24 cellular contexts compared by ENCODE assay signal in genomic region chr19:38717051-38717450, GRCh38. TPM values are rescaled to one million over a fixed set of nuclear protein-coding genes. Genes with fewer than 3 reads are reported as not detected.
DNase-seq lines count a peak whose midpoint lies in the region; ATAC-seq and TF ChIP-seq lines count a peak whose summit lies in the region.
"Had no signal": no experiment of that assay in that cellular context is flagged by ENCODE, and none has a peak within 500 bp of the region (broad histone marks: within the 10 kb centered on the region; RNA-seq: fewer than 3 reads in every experiment).

No MANE protein-coding gene starts in this region.

- peak overlapping the region; percentile 91 for H3K27ac ChIP-seq in left ventricle myocardium inferior (replicated peaks)
- peak overlapping the region; percentile 84 for H3K27ac ChIP-seq in RWPE1
- H3K27ac ChIP-seq in dorsolateral prefrontal cortex = peak overlapping the region in 55 of 59 donors; percentile 1 to 100 (median 96)
- peak overlapping the region; percentile 91 to 94 for H3K27ac ChIP-seq in tibial artery
- H3K27ac ChIP-seq: HL-60, SJSA1 had no signal

- intact Hi-C loops in left ventricle myocardium inferior (cut with micrococcal nuclease) (no loop called here), Right ventricle myocardium superior (cut with DNase I) (no loop called here), dorsolateral prefrontal cortex (cut with DNase I) (loop anchor here (5.0 kb wide), 2 partner anchors 55 to 70 kb away; partner anchors contain the start of gene ACTN4 (in 1 of the 2)), tibial artery (cut with DNase I; ENCODE audit: low total_unique reads) (loop anchor here (5.0 kb wide), 1 partner anchor 65 kb away; no protein-coding TSS in a partner anchor)
- intact Hi-C loops in activated CD4-positive, alpha-beta memory T cell treated with anti-CD3 and anti-CD28 coated beads for 36 hours (cut with micrococcal nuclease) = no loop called here

- no peaks in the 10 kb centered on the region for H3K27me3 Mint-ChIP-seq in activated CD4-positive, alpha-beta memory T cell treated with anti-CD3 and anti-CD28 coated beads for 36 hours
- H3K27me3 Mint-ChIP-seq: CD4-positive, alpha-beta memory T cell had no signal

- H3K4me1 ChIP-seq in left ventricle myocardium inferior = peaks cover 100% of the 10 kb centered on the region
- peaks cover 16 to 92% (median 72%) of the 10 kb centered on the region in 4 donors for H3K4me1 ChIP-seq in tibial artery

- TF ChIP-seq CTCF in left ventricle myocardium inferior (IDR thresholded peaks at IDR 0.05; ENCODE audit: borderline replicate concordance) = no peak
- no peak for TF ChIP-seq CTCF in RWPE1 (conservative IDR thresholded peaks at IDR 0.05; ENCODE audit: low read depth)
- no peak for TF ChIP-seq CTCF in dorsolateral prefrontal cortex (IDR thresholded peaks at IDR 0.05 in 54 of 56, conservative IDR thresholded peaks at IDR 0.05 in 2 of 56; ENCODE audit: low read depth in 1 of 56, partially characterized antibody in 56 of 56)
- TF ChIP-seq CTCF in tibial artery (IDR thresholded peaks at IDR 0.05) = no peak

- DNase-seq in left ventricle myocardium inferior = no peak
- no peak for DNase-seq in Right ventricle myocardium superior
- no peak for DNase-seq in RWPE1 (ENCODE audit: low spot score)
- DNase-seq in dorsolateral prefrontal cortex = no peak
- no peak for DNase-seq in tibial artery
- DNase-seq in activated CD4-positive, alpha-beta memory T cell treated with anti-CD3 and anti-CD28 coated beads for 36 hours = no peak
- DNase-seq: C1 segment of cervical spinal cord; CD4-positive, alpha-beta memory T cell; COR-L47; H9; Kasumi-1; MV-4-11; NCI-H1105 treated with DMSO at 0.1 percent for 48 hours; NCI-H146; NCI-H2029; NCI-H446; NCI-H524 treated with DMSO at 0.1 percent for 48 hours; NCI-H774 had no signal

- H3K9me3 Mint-ChIP-seq in activated CD4-positive, alpha-beta memory T cell treated with anti-CD3 and anti-CD28 coated beads for 36 hours = no peaks in the 10 kb centered on the region
- H3K9me3 Mint-ChIP-seq: CD4-positive, alpha-beta memory T cell; GM23338; H9 had no signal

- H3K9me3 ChIP-seq in left ventricle myocardium inferior (replicated peaks) (no peaks in the 10 kb centered on the region), tibial artery (no peaks in the 10 kb centered on the region)
- H3K9me3 ChIP-seq: A549, SJSA1 had no signal

- H3K27ac Mint-ChIP-seq in activated CD4-positive, alpha-beta memory T cell treated with anti-CD3 and anti-CD28 coated beads for 36 hours = no peak overlapping the region

- peaks cover 76% of the 10 kb centered on the region for H3K36me3 ChIP-seq in left ventricle myocardium inferior
- H3K36me3 ChIP-seq in tibial artery = peaks cover 67 to 77% (median 77%) of the 10 kb centered on the region in 3 donors

- POLR2A ChIA-PET in RWPE1 (lab: Yijun Ruan, JAX; ENCODE audit: low non-redundant PET) = no interaction called here
- POLR2A ChIA-PET in activated CD4-positive, alpha-beta memory T cell treated with anti-CD3 and anti-CD28 coated beads for 36 hours (lab: Charles Lee) = no interaction called here

- H3K36me3 Mint-ChIP-seq in activated CD4-positive, alpha-beta memory T cell treated with anti-CD3 and anti-CD28 coated beads for 36 hours = peaks cover 15% of the 10 kb centered on the region

- no peak overlapping the region for H3K4me3 ChIP-seq in left ventricle myocardium inferior
- no peak overlapping the region for H3K4me3 ChIP-seq in dorsolateral prefrontal cortex
- no peak overlapping the region for H3K4me3 ChIP-seq in tibial artery
- H3K4me3 ChIP-seq: A549, GM23338, SJSA1 had no signal

- H3K27me3 ChIP-seq in left ventricle myocardium inferior (ENCODE audit: low read depth) = no peaks in the 10 kb centered on the region
- H3K27me3 ChIP-seq in dorsolateral prefrontal cortex = no peaks in the 10 kb centered on the region
- H3K27me3 ChIP-seq in tibial artery = no peaks in the 10 kb centered on the region
- H3K27me3 ChIP-seq: SJSA1 had no signal

- no peaks in the 10 kb centered on the region for H3K4me1 Mint-ChIP-seq in activated CD4-positive, alpha-beta memory T cell treated with anti-CD3 and anti-CD28 coated beads for 36 hours (ENCODE audit: low read depth)

- ATAC-seq in Right ventricle myocardium superior (ENCODE audit: poor library complexity) (no peak), HG02884 (IDR thresholded peaks at IDR 0.05; ENCODE audit: unreplicated experiment) (no peak)
- ATAC-seq: A549, GM23338 had no signal

- no peak overlapping the region for H3K4me3 Mint-ChIP-seq in activated CD4-positive, alpha-beta memory T cell treated with anti-CD3 and anti-CD28 coated beads for 36 hours
- H3K4me3 Mint-ChIP-seq: CD4-positive, alpha-beta memory T cell; GM23338; H9 had no signal

- CTCF ChIA-PET in RWPE1 (lab: Yijun Ruan, JAX) = interaction anchor here (0.8 kb wide), 1 partner anchor 121 kb away, joined by 4 read pairs; no protein-coding TSS in a partner anchor
- CTCF ChIA-PET in activated CD4-positive, alpha-beta memory T cell treated with anti-CD3 and anti-CD28 coated beads for 36 hours (lab: Charles Lee) = no interaction called here

RNA-seq across cellular contexts. Expression of gene CAPN12, which starts 27.2 kb away (rescaled TPM):
- total RNA-seq in left ventricle myocardium inferior (0.22 TPM), Right ventricle myocardium superior (not detected), dorsolateral prefrontal cortex (1 to 10 TPM in 55 of 120 experiments, under 1 TPM in 32, not detected in 33; 0.19 to 3.0 (median 1.2) TPM)
- total RNA-seq in activated CD4-positive, alpha-beta memory T cell treated with anti-CD3 and anti-CD28 coated beads for 36 hours = 1 to 10 TPM; 7.1 to 9.0 TPM
- total RNA-seq: SJSA1 had no signal

RNA-seq across cellular contexts. Expression of gene LGALS7, which starts 56.3 kb away (rescaled TPM):
- not detected for total RNA-seq in left ventricle myocardium inferior
- total RNA-seq in Right ventricle myocardium superior = not detected
- 1 to 10 TPM in 3 of 120 experiments, not detected in 117; 1.1 to 1.2 (median 1.2) TPM for total RNA-seq in dorsolateral prefrontal cortex
- total RNA-seq in activated CD4-positive, alpha-beta memory T cell treated with anti-CD3 and anti-CD28 coated beads for 36 hours = not detected
- total RNA-seq: CD4-positive, alpha-beta memory T cell; GM23338; H9; M059J; SJSA1 had no signal

Comparison
In these comparisons a context has a peak if more than half of its experiments do, and no peak if none do; other contexts are left out.
1. intact Hi-C loops: an anchor here in dorsolateral prefrontal cortex (5.0 kb wide) and tibial artery (5.0 kb wide); none called in left ventricle myocardium inferior, Right ventricle myocardium superior and activated CD4-positive, alpha-beta memory T cell treated with anti-CD3 and anti-CD28 coated beads for 36 hours.